ENCODE assay signal across 24 cellular contexts in the genomic region with DNA sequence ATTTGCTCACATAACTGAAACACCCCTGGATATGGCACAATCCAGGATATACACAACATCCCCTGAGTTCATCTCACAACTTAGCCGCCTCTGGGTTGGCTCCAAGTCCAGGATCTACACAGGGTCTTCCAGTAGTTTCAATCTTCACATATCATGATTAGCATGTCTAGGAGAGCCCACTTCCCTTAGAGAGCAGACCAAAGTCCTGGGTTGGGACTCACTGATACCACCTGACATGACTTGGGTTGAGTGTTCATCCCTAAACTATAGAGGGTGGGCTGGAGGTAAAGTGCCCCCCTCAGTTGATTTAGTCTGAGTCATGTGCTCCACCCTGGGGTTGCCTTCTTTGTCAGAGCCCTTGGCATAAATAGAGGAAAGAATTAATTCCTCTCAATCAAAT.
"Had no signal": no experiment of that assay in that cellular context is flagged by ENCODE, and none has a peak within 500 bp of the region (broad histone marks: within the 10 kb centered on the region; RNA-seq: fewer than 3 reads in every experiment).

No MANE protein-coding gene starts in this region.

- H3K27me3 ChIP-seq: colonic mucosa, dorsolateral prefrontal cortex, esophagus squamous epithelium, foreskin keratinocyte, gastrocnemius medialis, gastroesophageal sphincter, heart left ventricle had no signal

- H3K27me3 Mint-ChIP-seq: dendritic cell treated with granulocyte-macrophage colony-stimulating factor and Interleukin-4, amounts not matched to agents 40 ng/mL and 50 ng/mL, for 4 days; effector memory CD8-positive, alpha-beta T cell had no signal

- H3K27ac ChIP-seq: colonic mucosa, coronary artery, dorsolateral prefrontal cortex, epithelial cell of prostate, esophagus squamous epithelium, foreskin keratinocyte, gastrocnemius medialis, gastroesophageal sphincter, heart left ventricle, heart right ventricle had no signal

- DNase-seq: colonic mucosa; cortex of kidney; dermis blood vessel endothelial cell; dorsolateral prefrontal cortex; effector CD4-positive, alpha-beta T cell; effector CD8-positive, alpha-beta T cell; effector memory CD4-positive, alpha-beta T cell; effector memory CD8-positive, alpha-beta T cell; endodermal cell; erythroblast; esophagus squamous epithelium; foreskin fibroblast; foreskin keratinocyte; foreskin melanocyte; gastrocnemius medialis; glutamatergic neuron; head of caudate nucleus; heart left ventricle; heart right ventricle had no signal

- H3K4me1 Mint-ChIP-seq: endodermal cell had no signal

- H3K4me3 ChIP-seq: colonic mucosa, coronary artery, dorsolateral prefrontal cortex, esophagus squamous epithelium, gastrocnemius medialis, gastroesophageal sphincter, heart left ventricle, heart right ventricle had no signal

- H3K4me1 ChIP-seq: colonic mucosa, esophagus squamous epithelium, foreskin keratinocyte, gastrocnemius medialis, gastroesophageal sphincter, heart left ventricle, heart right ventricle had no signal

- ATAC-seq: effector memory CD8-positive, alpha-beta T cell; esophagus mucosa; foreskin keratinocyte; gastrocnemius medialis; gastroesophageal sphincter; heart right ventricle had no signal

- H3K9me3 ChIP-seq: colonic mucosa, esophagus squamous epithelium, gastrocnemius medialis, gastroesophageal sphincter, heart left ventricle had no signal

- H3K9me3 Mint-ChIP-seq: dendritic cell treated with granulocyte-macrophage colony-stimulating factor and Interleukin-4, amounts not matched to agents 40 ng/mL and 50 ng/mL, for 4 days; endodermal cell had no signal

- H3K36me3 ChIP-seq: colonic mucosa, esophagus squamous epithelium, gastrocnemius medialis, gastroesophageal sphincter, heart left ventricle, heart right ventricle had no signal

- H3K4me3 Mint-ChIP-seq: dendritic cell treated with granulocyte-macrophage colony-stimulating factor and Interleukin-4, amounts not matched to agents 40 ng/mL and 50 ng/mL, for 4 days; effector memory CD8-positive, alpha-beta T cell; endodermal cell had no signal

- H3K27ac Mint-ChIP-seq: dendritic cell treated with granulocyte-macrophage colony-stimulating factor and Interleukin-4, amounts not matched to agents 40 ng/mL and 50 ng/mL, for 4 days; effector memory CD8-positive, alpha-beta T cell; endodermal cell had no signal
